ENCODE assay signal across 9 cellular contexts in genomic region chr7:128387663-128388485, GRCh38. TPM values are rescaled to one million over a fixed set of nuclear protein-coding genes. Genes with fewer than 3 reads are reported as not detected.
DNase-seq lines count a peak whose midpoint lies in the region; ATAC-seq and TF ChIP-seq lines count a peak whose summit lies in the region.
"Had no signal": no experiment of that assay in that cellular context is flagged by ENCODE, and none has a peak within 500 bp of the region (broad histone marks: within the 10 kb centered on the region; RNA-seq: fewer than 3 reads in every experiment).

No MANE protein-coding gene starts in this region.

- H3K36me3 Mint-ChIP-seq in activated CD4-positive, alpha-beta T cell treated with anti-CD3 and anti-CD28 coated beads, Interleukin-2, amount 10 ng/mL, durations not matched to agents 24 days and 14 days (ENCODE audit: low read depth) = peaks cover 5% of the 10 kb centered on the region

- intact Hi-C loops in activated CD4-positive, alpha-beta T cell treated with anti-CD3 and anti-CD28 coated beads, Interleukin-2, amount 10 ng/mL, durations not matched to agents 24 days and 14 days (cut with micrococcal nuclease) = loop anchor here (1.0 kb wide), 1 partner anchor 41 kb away; no protein-coding TSS in a partner anchor
- intact Hi-C loops in lower lobe of right lung (cut with DNase I) = no loop called here

- H3K9me3 ChIP-seq in lower lobe of right lung = no peaks in the 10 kb centered on the region

- no peaks in the 10 kb centered on the region for H3K9me3 Mint-ChIP-seq in activated CD4-positive, alpha-beta T cell treated with anti-CD3 and anti-CD28 coated beads, Interleukin-2, amount 10 ng/mL, durations not matched to agents 24 days and 14 days

- ATAC-seq in HG02943 (IDR thresholded peaks at IDR 0.05; ENCODE audit: low read depth, unreplicated experiment) = peak; percentile 64
- ATAC-seq in lower lobe of right lung = peak; percentile 84 to 87

- TF ChIP-seq CTCF in lower lobe of right lung (IDR thresholded peaks at IDR 0.05) = peak; percentile 90

- DNase-seq in NCI-H524 (lab: John Stamatoyannopoulos, UW) (peak; percentile 88), NCI-H524 treated with DMSO at 0.1 percent for 48 hours (lab: John Stamatoyannopoulos, UW) (no peak), NCI-H2227 (lab: John Stamatoyannopoulos, UW; ENCODE audit: unreplicated experiment) (peak; percentile 93), dermis blood vessel endothelial cell (peak; percentile 85), lower lobe of right lung (peak; percentile 78)
- DNase-seq in activated CD4-positive, alpha-beta T cell treated with anti-CD3 and anti-CD28 coated beads, Interleukin-2, amount 10 ng/mL, durations not matched to agents 24 days and 14 days = peak; percentile 89
- DNase-seq in stimulated activated CD8-positive, alpha-beta memory T cell treated with anti-CD3 and anti-CD28 coated beads, Interleukin-15, amount 100 ng/mL, for 1 hour (ENCODE audit: low read depth) = peak; percentile 37

- peaks cover 15% of the 10 kb centered on the region for H3K36me3 ChIP-seq in lower lobe of right lung

- H3K27ac Mint-ChIP-seq in activated CD4-positive, alpha-beta T cell treated with anti-CD3 and anti-CD28 coated beads, Interleukin-2, amount 10 ng/mL, durations not matched to agents 24 days and 14 days = no peak overlapping the region

- peaks cover 12% of the 10 kb centered on the region for H3K27me3 ChIP-seq in lower lobe of right lung (ENCODE audit: low read depth)

- no peaks in the 10 kb centered on the region for H3K4me1 Mint-ChIP-seq in activated CD4-positive, alpha-beta T cell treated with anti-CD3 and anti-CD28 coated beads, Interleukin-2, amount 10 ng/mL, durations not matched to agents 24 days and 14 days

- peaks cover 4% of the 10 kb centered on the region for H3K4me1 ChIP-seq in lower lobe of right lung

- H3K4me3 ChIP-seq in lower lobe of right lung = no peak overlapping the region

- peaks cover 3% of the 10 kb centered on the region for H3K27me3 Mint-ChIP-seq in activated CD4-positive, alpha-beta T cell treated with anti-CD3 and anti-CD28 coated beads, Interleukin-2, amount 10 ng/mL, durations not matched to agents 24 days and 14 days

- H3K27ac ChIP-seq in lower lobe of right lung = no peak overlapping the region

- no peak overlapping the region for H3K4me3 Mint-ChIP-seq in activated CD4-positive, alpha-beta T cell treated with anti-CD3 and anti-CD28 coated beads, Interleukin-2, amount 10 ng/mL, durations not matched to agents 24 days and 14 days

RNA-seq across cellular contexts. Expression of gene IMPDH1, which starts 21.9 kb away (rescaled TPM):
- total RNA-seq in activated CD4-positive, alpha-beta T cell treated with anti-CD3 and anti-CD28 coated beads, Interleukin-2, amount 10 ng/mL, durations not matched to agents 24 days and 14 days = 102 and 105 TPM in 2 replicates
- total RNA-seq in dermis blood vessel endothelial cell (59.6 and 107 TPM in 2 replicates), lower lobe of right lung (93.4 TPM)

RNA-seq across cellular contexts. Expression of gene PRRT4, which starts 26.4 kb away (rescaled TPM):
- 0.14 TPM in 2 replicates for total RNA-seq in activated CD4-positive, alpha-beta T cell treated with anti-CD3 and anti-CD28 coated beads, Interleukin-2, amount 10 ng/mL, durations not matched to agents 24 days and 14 days
- total RNA-seq in dermis blood vessel endothelial cell (not detected in 2 replicates), lower lobe of right lung (0.47 TPM)
- total RNA-seq: pulmonary artery endothelial cell had no signal

RNA-seq across cellular contexts. Expression of gene RBM28, which starts 44.2 kb away (rescaled TPM):
- total RNA-seq in activated CD4-positive, alpha-beta T cell treated with anti-CD3 and anti-CD28 coated beads, Interleukin-2, amount 10 ng/mL, durations not matched to agents 24 days and 14 days = 76.7 and 85.8 TPM in 2 replicates
- total RNA-seq in dermis blood vessel endothelial cell = 14.6 and 26.9 TPM in 2 replicates
- total RNA-seq in lower lobe of right lung = 26.9 TPM
